In the genomic region with DNA sequence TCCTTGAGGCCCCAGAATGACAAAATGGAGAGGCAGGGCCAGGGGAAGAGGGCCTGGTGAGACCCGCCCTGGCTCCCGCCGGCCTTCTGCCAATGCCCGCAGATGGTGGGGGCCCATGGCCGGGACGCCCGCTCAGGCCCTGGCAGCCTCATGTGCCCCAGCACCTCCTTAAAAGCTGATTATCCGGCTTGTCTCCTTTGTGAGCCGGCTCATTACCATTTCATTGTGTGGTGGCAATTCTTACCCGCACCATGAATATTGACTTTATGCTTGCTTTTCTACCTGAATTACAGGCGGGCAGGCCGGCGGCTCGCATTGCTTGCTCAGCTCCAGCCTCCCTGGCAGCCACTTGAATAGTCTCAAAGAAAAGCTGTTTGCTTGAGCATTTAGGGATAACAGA, we compare ENCODE assay signal across 23 cellular contexts.
A peak's percentile ranks its signal among the peaks of the same experiment; 100 is the strongest.
DNase-seq lines count a peak whose midpoint lies in the region; TF ChIP-seq lines count a peak whose summit lies in the region.
"Had no signal": no experiment of that assay in that cellular context is flagged by ENCODE, and none has a peak within 500 bp of the region (broad histone marks: within the 10 kb centered on the region; RNA-seq: fewer than 3 reads in every experiment).

No MANE protein-coding gene starts in this region.

- POLR2A ChIA-PET in activated CD4-positive, alpha-beta memory T cell treated with anti-CD3 and anti-CD28 coated beads for 36 hours (lab: Charles Lee) = no interaction called here

- H3K27me3 Mint-ChIP-seq in endodermal cell (ENCODE audit: insufficient read depth) = peaks cover 20% of the 10 kb centered on the region
- no peaks in the 10 kb centered on the region for H3K27me3 Mint-ChIP-seq in progenitor cell of endocrine pancreas
- no peaks in the 10 kb centered on the region for H3K27me3 Mint-ChIP-seq in activated CD4-positive, alpha-beta memory T cell treated with anti-CD3 and anti-CD28 coated beads for 36 hours
- H3K27me3 Mint-ChIP-seq: activated CD4-positive, alpha-beta memory T cell treated with anti-CD3 and anti-CD28 coated beads, Interleukin-2, amount 10 ng/mL, durations not matched to agents 7 days and 5 days; T-helper 17 cell had no signal

- peaks cover 20% of the 10 kb centered on the region for H3K4me1 Mint-ChIP-seq in endodermal cell
- H3K4me1 Mint-ChIP-seq in progenitor cell of endocrine pancreas (ENCODE audit: low read depth) = peaks cover 46% of the 10 kb centered on the region
- no peaks in the 10 kb centered on the region for H3K4me1 Mint-ChIP-seq in activated CD4-positive, alpha-beta memory T cell treated with anti-CD3 and anti-CD28 coated beads for 36 hours (ENCODE audit: low read depth)
- H3K4me1 Mint-ChIP-seq: activated CD4-positive, alpha-beta memory T cell treated with anti-CD3 and anti-CD28 coated beads, Interleukin-2, amount 10 ng/mL, durations not matched to agents 7 days and 5 days; T-helper 17 cell had no signal

- H3K36me3 Mint-ChIP-seq in endodermal cell (ENCODE audit: low read depth) (no peaks in the 10 kb centered on the region), progenitor cell of endocrine pancreas (ENCODE audit: insufficient read depth) (no peaks in the 10 kb centered on the region)
- H3K36me3 Mint-ChIP-seq in activated CD4-positive, alpha-beta memory T cell treated with anti-CD3 and anti-CD28 coated beads for 36 hours = no peaks in the 10 kb centered on the region

- CTCF ChIA-PET in activated CD4-positive, alpha-beta memory T cell treated with anti-CD3 and anti-CD28 coated beads for 36 hours (lab: Charles Lee) = no interaction called here

- peak overlapping the region; percentile 52 for H3K27ac ChIP-seq in endodermal cell (ENCODE audit: low read depth, low read length)
- H3K27ac ChIP-seq: BLaER1, gastroesophageal sphincter, left lung, tibial nerve had no signal

- H3K27me3 ChIP-seq in endodermal cell (ENCODE audit: control insufficient read depth, insufficient read depth, low read length, poor library complexity, severe bottlenecking) = no peaks in the 10 kb centered on the region
- H3K27me3 ChIP-seq: BLaER1, gastroesophageal sphincter, left lung, tibial nerve had no signal

- 77 to 83% methylated on average over 9 to 14 of the region's 14 CpGs for WGBS in endodermal cell (ENCODE audit: insufficient coverage in 1 of 2, insufficient read length in 1 of 2), 2 experiments

- no peak overlapping the region for H3K27ac Mint-ChIP-seq in endodermal cell
- peak overlapping the region; percentile 82 for H3K27ac Mint-ChIP-seq in progenitor cell of endocrine pancreas
- no peak overlapping the region for H3K27ac Mint-ChIP-seq in activated CD4-positive, alpha-beta memory T cell treated with anti-CD3 and anti-CD28 coated beads for 36 hours
- H3K27ac Mint-ChIP-seq: activated CD4-positive, alpha-beta memory T cell treated with anti-CD3 and anti-CD28 coated beads, Interleukin-2, amount 10 ng/mL, durations not matched to agents 7 days and 5 days; activated naive CD4-positive, alpha-beta T cell treated with anti-CD3 and anti-CD28 coated beads, Interleukin-2, amount 50 U/mL, for 72 hours; T-helper 17 cell had no signal

- H3K9me3 Mint-ChIP-seq in endodermal cell = peaks cover 2% of the 10 kb centered on the region
- peaks cover 5% of the 10 kb centered on the region for H3K9me3 Mint-ChIP-seq in progenitor cell of endocrine pancreas (ENCODE audit: low read depth)
- peaks cover 2% of the 10 kb centered on the region for H3K9me3 Mint-ChIP-seq in activated CD4-positive, alpha-beta memory T cell treated with anti-CD3 and anti-CD28 coated beads for 36 hours
- H3K9me3 Mint-ChIP-seq: activated CD4-positive, alpha-beta memory T cell treated with anti-CD3 and anti-CD28 coated beads, Interleukin-2, amount 10 ng/mL, durations not matched to agents 7 days and 5 days had no signal

- intact Hi-C loops in activated CD4-positive, alpha-beta memory T cell treated with anti-CD3 and anti-CD28 coated beads for 36 hours (cut with micrococcal nuclease) = no loop called here

- H3K9ac ChIP-seq in endodermal cell (ENCODE audit: extremely low read depth, low read length, poor library complexity, severe bottlenecking) = no peak overlapping the region
- H3K9ac ChIP-seq: BLaER1 had no signal

- no peaks in the 10 kb centered on the region for H3K9me3 ChIP-seq in endodermal cell (ENCODE audit: control insufficient read depth, low read length)
- H3K9me3 ChIP-seq: BLaER1, gastroesophageal sphincter, left lung, tibial nerve had no signal

- no peak for TF ChIP-seq CTCF in endodermal cell (conservative IDR thresholded peaks at IDR 0.05)
- TF ChIP-seq CTCF in progenitor cell of endocrine pancreas (IDR thresholded peaks at IDR 0.05; ENCODE audit: unreplicated experiment) = no peak

- peak; percentile 38 to 72 (median 70) for DNase-seq in NCI-H1417 (lab: John Stamatoyannopoulos, UW)
- no peak for DNase-seq in NCI-H1417 treated with DMSO at 0.1 percent for 48 hours (lab: John Stamatoyannopoulos, UW)
- peak; percentile 86 for DNase-seq in NCI-H345 (lab: John Stamatoyannopoulos, UW)
- DNase-seq in endodermal cell = peak; percentile 57
- no peak for DNase-seq in progenitor cell of endocrine pancreas (ENCODE audit: low spot score, unreplicated experiment)
- DNase-seq in activated effector memory CD4-positive, alpha-beta T cell treated with Interleukin-2 at 50 U/mL for 16 hours = no peak
- no peak for DNase-seq in activated CD4-positive, alpha-beta memory T cell treated with anti-CD3 and anti-CD28 coated beads for 36 hours
- no peak for DNase-seq in HUDEP-2 (lab: John Stamatoyannopoulos, UW; ENCODE audit: unreplicated experiment in 76 of 76)
- DNase-seq: 8988T; activated CD4-positive, alpha-beta memory T cell treated with anti-CD3 and anti-CD28 coated beads, Interleukin-2, amount 10 ng/mL, durations not matched to agents 7 days and 5 days; activated T-cell treated with anti-CD3 and anti-CD28 coated beads, Interleukin-2, amount 50 U/mL, for 48 hours; cortex of kidney; DMS 273 treated with DMSO at 0.1 percent for 48 hours; OCI-M1; right cardiac atrium; SIG-M5; stimulated activated naive CD4-positive, alpha-beta T cell; T-helper 17 cell had no signal

- no peaks in the 10 kb centered on the region for H3K36me3 ChIP-seq in endodermal cell (ENCODE audit: control insufficient read depth, insufficient read depth, low read length)
- H3K36me3 ChIP-seq: BLaER1, gastroesophageal sphincter, left lung, tibial nerve had no signal

- H3K4me3 ChIP-seq in endodermal cell (ENCODE audit: low read length) = no peak overlapping the region
- H3K4me3 ChIP-seq: BLaER1, gastroesophageal sphincter, left lung, tibial nerve had no signal

- H3K4me3 Mint-ChIP-seq in endodermal cell (no peak overlapping the region), progenitor cell of endocrine pancreas (ENCODE audit: low read depth) (no peak overlapping the region)
- no peak overlapping the region for H3K4me3 Mint-ChIP-seq in activated CD4-positive, alpha-beta memory T cell treated with anti-CD3 and anti-CD28 coated beads for 36 hours
- H3K4me3 Mint-ChIP-seq: activated CD4-positive, alpha-beta memory T cell treated with anti-CD3 and anti-CD28 coated beads, Interleukin-2, amount 10 ng/mL, durations not matched to agents 7 days and 5 days; T-helper 17 cell had no signal

- no peaks in the 10 kb centered on the region for H3K4me1 ChIP-seq in endodermal cell (ENCODE audit: control insufficient read depth, insufficient read depth, low read length)
- H3K4me1 ChIP-seq: BLaER1, gastroesophageal sphincter, left lung had no signal

Comparison
In these comparisons a context has a peak if more than half of its experiments do, and no peak if none do; other contexts are left out.
1. DNase-seq: peak in NCI-H1417 (3 of 3), NCI-H345 (single experiment) and endodermal cell (single experiment); none in NCI-H1417 treated with DMSO at 0.1 percent for 48 hours (single experiment), progenitor cell of endocrine pancreas (single experiment), activated effector memory CD4-positive, alpha-beta T cell treated with Interleukin-2 at 50 U/mL for 16 hours (single experiment), activated CD4-positive, alpha-beta memory T cell treated with anti-CD3 and anti-CD28 coated beads for 36 hours (single experiment) and HUDEP-2 (0 of 76).